In the genomic region with DNA sequence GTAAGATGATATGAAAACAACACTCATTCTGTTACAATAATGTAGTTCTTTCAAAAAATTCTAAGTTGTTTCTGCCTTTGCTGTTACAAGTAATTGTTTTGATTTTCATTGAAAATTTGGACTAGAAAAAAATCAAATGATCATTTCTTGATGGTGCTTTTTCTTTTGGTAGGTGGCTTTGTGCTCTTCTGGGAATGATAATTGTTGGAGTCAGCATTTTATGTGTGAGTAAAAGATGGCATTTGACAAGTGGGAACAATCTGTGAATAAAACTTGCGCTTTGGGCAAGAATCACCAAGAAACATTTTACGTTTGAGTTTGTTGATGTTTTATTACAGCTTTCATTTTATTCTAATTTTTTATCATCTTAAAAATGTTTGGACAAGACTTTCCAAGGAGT, we compare ENCODE assay signal across 10 cellular contexts. TPM values are rescaled to one million over a fixed set of nuclear protein-coding genes. Genes with fewer than 3 reads are reported as not detected.
"Had no signal": no experiment of that assay in that cellular context is flagged by ENCODE, and none has a peak within 500 bp of the region (broad histone marks: within the 10 kb centered on the region; RNA-seq: fewer than 3 reads in every experiment).

No MANE protein-coding gene starts in this region.

- ATAC-seq: HCT116 had no signal

- DNase-seq: GM23248, GOT3, H7, HFFc6, KBM-7 had no signal

- H3K9ac ChIP-seq: GM23248, KMS-11 had no signal

- H3K27ac ChIP-seq: GM23248, KMS-11 had no signal

- H3K4me1 ChIP-seq: HAP-1 had no signal

- FAIRE-seq: HTR-8/SVneo had no signal

- H2AFZ ChIP-seq: GM23248 had no signal

- H3K36me3 ChIP-seq: HAP-1 had no signal

- H3K4me3 ChIP-seq: GM23248, HAP-1 had no signal

- H3K4me2 ChIP-seq: KMS-11 had no signal

- H3K9me3 ChIP-seq: HAP-1 had no signal

RNA-seq across cellular contexts. Expression of gene SLC18A2, which starts 25.9 kb away (rescaled TPM):
- total RNA-seq: GM23248, HFFc6, HT-29 had no signal
